ENCODE assay signal across 32 cellular contexts in genomic region chr9:92944921-92945320, GRCh38. TPM values are rescaled to one million over a fixed set of nuclear protein-coding genes. Genes with fewer than 3 reads are reported as not detected.
"Had no signal": no experiment of that assay in that cellular context is flagged by ENCODE, and none has a peak within 500 bp of the region (broad histone marks: within the 10 kb centered on the region; RNA-seq: fewer than 3 reads in every experiment).

No MANE protein-coding gene starts in this region.

- H3K27me3 Mint-ChIP-seq: stimulated activated naive CD8-positive, alpha-beta T cell treated with anti-CD3 and anti-CD28 coated beads, Interleukin-15, amount 100 ng/mL, for 72 hours had no signal

- H3K9me3 ChIP-seq: heart right ventricle, left lung, lower lobe of right lung, neutrophil, ovary, right atrium auricular region, right lobe of liver, thyroid gland, transverse colon, upper lobe of left lung had no signal

- H3K36me3 Mint-ChIP-seq: mesothelial cell of epicardium, naive B cell, natural killer cell had no signal

- H3K27me3 ChIP-seq: hepatocyte, neural progenitor cell, ovary, right lobe of liver, thyroid gland had no signal

- H3K27ac Mint-ChIP-seq: mesothelial cell of epicardium; natural killer cell; nephron progenitor cell; progenitor cell of endocrine pancreas; stimulated activated memory B cell treated with anti-CD40 and anti-IgM and Interleukin-4, amounts not matched to agents 10 μg/mL and 1 μg/mL and 100 μg/mL, for 72 hours; stimulated activated naive CD8-positive, alpha-beta T cell treated with anti-CD3 and anti-CD28 coated beads, Interleukin-15, amount 100 ng/mL, for 72 hours had no signal

- ATAC-seq: heart right ventricle; left cardiac atrium; left lung; lower lobe of right lung; natural killer cell; right lobe of liver; stimulated activated memory B cell treated with anti-CD40 and anti-IgM and Interleukin-4, amounts not matched to agents 10 μg/mL and 1 μg/mL and 100 μg/mL, for 72 hours; stimulated activated naive CD8-positive, alpha-beta T cell treated with anti-CD3 and anti-CD28 coated beads, Interleukin-15, amount 100 ng/mL, for 72 hours had no signal

- H3K36me3 ChIP-seq: heart right ventricle, left lung, lower lobe of right lung, neural progenitor cell, neutrophil, ovary, right atrium auricular region, right lobe of liver, thyroid gland, transverse colon, upper lobe of left lung had no signal

- H2AFZ ChIP-seq: hepatocyte, neural progenitor cell had no signal

- DNase-seq: heart right ventricle; kidney glomerular epithelial cell; left cardiac atrium; left lung; lower lobe of right lung; mammary epithelial cell; mesenchymal stem cell; naive B cell; natural killer cell; nephron progenitor cell; occipital lobe; ovary; right lobe of liver; stimulated activated CD4-positive, alpha-beta T cell treated with anti-CD3 and anti-CD28 coated beads, Interleukin-1b, Interleukin-23, amount 100 ng/mL, for 48 hours; stimulated activated CD4-positive, alpha-beta T cell treated with anti-CD3 and anti-CD28 coated beads, Interleukin-2, amount 100 ng/mL, for 48 hours; stimulated activated CD4-positive, alpha-beta T cell treated with anti-CD3 and anti-CD28 coated beads, Interleukin-4, amount 100 ng/mL, for 4 hours; stimulated activated CD8-positive, alpha-beta memory T cell treated with anti-CD3 and anti-CD28 coated beads, Interleukin-4, amount 100 ng/mL, for 48 hours; stimulated activated naive CD4-positive, alpha-beta T cell treated with Interleukin-2 at 50 U/mL for 16 hours; stimulated activated naive CD8-positive, alpha-beta T cell treated with anti-CD3 and anti-CD28 coated beads, Interleukin-15, amount 100 ng/mL, for 72 hours; substantia nigra; thyroid gland; transverse colon; upper lobe of left lung had no signal

- H3K27ac ChIP-seq: heart right ventricle, hepatocyte, left lung, lower lobe of right lung, neural progenitor cell, neutrophil, ovary, right atrium auricular region, right lobe of liver, thyroid gland, transverse colon, upper lobe of left lung had no signal

- H3K9me3 Mint-ChIP-seq: mesothelial cell of epicardium; stimulated activated naive CD8-positive, alpha-beta T cell treated with anti-CD3 and anti-CD28 coated beads, Interleukin-15, amount 100 ng/mL, for 72 hours had no signal

- H3K4me3 ChIP-seq: heart right ventricle, hepatocyte, left lung, lower lobe of right lung, neural progenitor cell, ovary, right atrium auricular region, right lobe of liver, smooth muscle cell, thyroid gland, transverse colon, upper lobe of left lung had no signal

- H3K9ac ChIP-seq: neural progenitor cell had no signal

- H3K4me3 Mint-ChIP-seq: mesothelial cell of epicardium; naive B cell; nephron progenitor cell; neural progenitor cell; stimulated activated memory B cell treated with anti-CD40 and anti-IgM and Interleukin-4, amounts not matched to agents 10 μg/mL and 1 μg/mL and 100 μg/mL, for 72 hours; stimulated activated naive CD8-positive, alpha-beta T cell treated with anti-CD3 and anti-CD28 coated beads, Interleukin-15, amount 100 ng/mL, for 72 hours had no signal

- H3K79me2 ChIP-seq: hepatocyte had no signal

- H3K4me2 ChIP-seq: hepatocyte, neural progenitor cell, smooth muscle cell had no signal

RNA-seq across cellular contexts. Expression of gene FGD3, which starts 2.4 kb away (rescaled TPM):
- total RNA-seq: pulmonary artery endothelial cell had no signal
